In the genomic region with DNA sequence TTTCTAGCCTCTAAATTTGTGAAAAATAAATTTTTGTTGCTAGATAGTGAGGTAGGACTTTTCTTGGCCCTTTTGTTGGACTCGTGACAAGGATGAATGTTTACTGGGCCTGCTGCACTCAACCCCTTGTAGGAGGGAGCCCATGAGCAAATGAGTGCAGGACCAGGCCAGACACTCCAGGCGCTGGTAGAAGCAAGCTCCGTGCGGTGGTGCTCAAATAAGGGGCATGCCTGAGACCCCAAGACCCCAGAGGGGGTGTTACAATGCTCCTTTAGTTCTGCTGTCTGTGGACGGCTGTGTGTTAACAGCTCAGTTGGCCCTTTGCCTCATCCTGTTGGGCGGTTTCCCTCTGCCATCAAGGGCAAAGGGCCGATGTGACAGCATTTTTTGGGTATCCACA, we compare ENCODE assay signal across 1 cellular context.
TF ChIP-seq lines count a peak whose summit lies in the region.

No MANE protein-coding gene starts in this region.

TF ChIP-seq in H1, 55 proteins besides CTCF, POLR2A, EP300 and RAD21:
- TF ChIP-seq KDM1A (IDR thresholded peaks at IDR 0.05; ENCODE audit: borderline replicate concordance, low read length) (no peak), GABPA (IDR thresholded peaks at IDR 0.05; ENCODE audit: borderline replicate concordance, insufficient read depth, low read length) (no peak), CREB1 (IDR thresholded peaks at IDR 0.05) (no peak), EZH2 (IDR thresholded peaks at IDR 0.05; ENCODE audit: low read depth, low read length, severe bottlenecking) (no peak), YY1 (IDR thresholded peaks at IDR 0.05; ENCODE audit: low read depth, low read length) (no peak), CEBPB (IDR thresholded peaks at IDR 0.05; ENCODE audit: low read depth, low read length) (no peak), RBBP5 (IDR thresholded peaks at IDR 0.05; ENCODE audit: borderline replicate concordance, low read depth, low read length) (no peak), SP2 (IDR thresholded peaks at IDR 0.05; ENCODE audit: low read length) (no peak), SP4 (IDR thresholded peaks at IDR 0.05; ENCODE audit: low read length) (no peak), TCF12 (IDR thresholded peaks at IDR 0.05; ENCODE audit: low read depth, low read length) (no peak), HDAC2 (IDR thresholded peaks at IDR 0.05; ENCODE audit: borderline replicate concordance in 1 of 2, low read depth in 2 of 2, low read length in 2 of 2) (no peak), CHD1 (IDR thresholded peaks at IDR 0.05; ENCODE audit: low read depth, low read length) (no peak), POU5F1 (IDR thresholded peaks at IDR 0.05; ENCODE audit: low read depth, low read length) (no peak), CHD2 (IDR thresholded peaks at IDR 0.05; ENCODE audit: low read length) (no peak), SIX5 (IDR thresholded peaks at IDR 0.05; ENCODE audit: low read depth, low read length) (no peak), CBX8 (IDR thresholded peaks at IDR 0.05; ENCODE audit: borderline replicate concordance, low read depth, low read length) (no peak)
- TF ChIP-seq, protein P1, sequence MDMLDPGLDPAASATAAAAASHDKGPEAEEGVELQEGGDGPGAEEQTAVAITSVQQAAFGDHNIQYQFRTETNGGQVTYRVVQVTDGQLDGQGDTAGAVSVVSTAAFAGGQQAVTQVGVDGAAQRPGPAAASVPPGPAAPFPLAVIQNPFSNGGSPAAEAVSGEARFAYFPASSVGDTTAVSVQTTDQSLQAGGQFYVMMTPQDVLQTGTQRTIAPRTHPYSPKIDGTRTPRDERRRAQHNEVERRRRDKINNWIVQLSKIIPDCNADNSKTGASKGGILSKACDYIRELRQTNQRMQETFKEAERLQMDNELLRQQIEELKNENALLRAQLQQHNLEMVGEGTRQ (IDR thresholded peaks at IDR 0.05; ENCODE audit: low read length): no peak
